Comparison of ENCODE assay signal across 14 cellular contexts in genomic region chr19:1284293-1284978, GRCh38. TPM values are rescaled to one million over a fixed set of nuclear protein-coding genes. Genes with fewer than 3 reads are reported as not detected.
DNase-seq lines count a peak whose midpoint lies in the region; ATAC-seq, FAIRE-seq and TF ChIP-seq lines count a peak whose summit lies in the region.
"Had no signal": no experiment of that assay in that cellular context is flagged by ENCODE, and none has a peak within 500 bp of the region (broad histone marks: within the 10 kb centered on the region; RNA-seq: fewer than 3 reads in every experiment).

No MANE protein-coding gene starts in this region.

- no peak overlapping the region for H3K18ac ChIP-seq in H9 (ENCODE audit: insufficient read length, low read depth, low read length)

- H3K4me2 ChIP-seq in H9 (ENCODE audit: insufficient read depth, insufficient read length, low read length) = no peak overlapping the region

- H3K9me3 Mint-ChIP-seq in H9 (no peaks in the 10 kb centered on the region), memory B cell (no peaks in the 10 kb centered on the region)
- no peaks in the 10 kb centered on the region for H3K9me3 Mint-ChIP-seq in activated T-helper 2 cell treated with anti-CD3 and anti-CD28 coated beads, Interferon-gamma antibody, Interleukin-2, Interleukin-4, amounts not matched to agents 10 μg/mL and 5 μg/mL and 100 μg/mL, durations not matched to agents 14 hours and 24 hours and 36 hours

- no peak overlapping the region for H3K9ac ChIP-seq in H9 (ENCODE audit: extremely low read depth, insufficient read length, low read length)

- H2BK12ac ChIP-seq in H9 (ENCODE audit: insufficient read length, low read depth, low read length) = no peak overlapping the region

- H3K27me3 ChIP-seq in H9 (ENCODE audit: insufficient read depth, low read length) = no peaks in the 10 kb centered on the region

- H2BK20ac ChIP-seq in H9 (ENCODE audit: low read depth, low read length, poor library complexity, severe bottlenecking) = no peak overlapping the region

- no CpG with 5 or more reads among the region's 20 CpGs for WGBS in H9 (ENCODE audit: extremely low coverage, insufficient read length, low lambda C conversion rate)

- no peak overlapping the region for H4K91ac ChIP-seq in H9 (ENCODE audit: insufficient read length, low read depth, low read length)

- no peak for TF ChIP-seq CTCF in C4-2B (conservative IDR thresholded peaks at IDR 0.05)
- no peak for TF ChIP-seq CTCF in H9 (conservative IDR thresholded peaks at IDR 0.05)

- no peak overlapping the region for H3K23ac ChIP-seq in H9 (ENCODE audit: insufficient read length, low read depth, low read length)

- H3K4me3 Mint-ChIP-seq in H9 (peak overlapping the region; percentile 62 to 80), memory B cell (peak overlapping the region; percentile 67)
- H3K4me3 Mint-ChIP-seq in activated T-helper 2 cell treated with anti-CD3 and anti-CD28 coated beads, Interferon-gamma antibody, Interleukin-2, Interleukin-4, amounts not matched to agents 10 μg/mL and 5 μg/mL and 100 μg/mL, durations not matched to agents 14 hours and 24 hours and 36 hours (ENCODE audit: low read depth) = peak overlapping the region; percentile 22

- no peak overlapping the region for H4K5ac ChIP-seq in H9 (ENCODE audit: insufficient read length, low read depth, low read length)

- H2BK15ac ChIP-seq in H9 (ENCODE audit: low read depth, low read length) = no peak overlapping the region

- H3K56ac ChIP-seq in H9 (ENCODE audit: insufficient read length, low read depth, low read length) = no peak overlapping the region

- no peak overlapping the region for H2BK5ac ChIP-seq in H9 (ENCODE audit: insufficient read length, low read length)

- peaks cover 15% of the 10 kb centered on the region for H3K27me3 Mint-ChIP-seq in H9 (ENCODE audit: low read depth)
- peaks cover 22% of the 10 kb centered on the region for H3K27me3 Mint-ChIP-seq in activated T-helper 2 cell treated with anti-CD3 and anti-CD28 coated beads, Interferon-gamma antibody, Interleukin-2, Interleukin-4, amounts not matched to agents 10 μg/mL and 5 μg/mL and 100 μg/mL, durations not matched to agents 14 hours and 24 hours and 36 hours (ENCODE audit: low read depth)
- H3K27me3 Mint-ChIP-seq in memory B cell = peaks cover 21% of the 10 kb centered on the region

- no peak overlapping the region for H2AFZ ChIP-seq in H9 (ENCODE audit: low read length)

- H2AK5ac ChIP-seq in H9 (ENCODE audit: insufficient read length, low read length) = no peak overlapping the region

- no peak overlapping the region for H3K27ac Mint-ChIP-seq in H9
- no peak overlapping the region for H3K27ac Mint-ChIP-seq in activated T-helper 2 cell treated with anti-CD3 and anti-CD28 coated beads, Interferon-gamma antibody, Interleukin-2, Interleukin-4, amounts not matched to agents 10 μg/mL and 5 μg/mL and 100 μg/mL, durations not matched to agents 14 hours and 24 hours and 36 hours
- no peak overlapping the region for H3K27ac Mint-ChIP-seq in memory B cell

- peaks cover 4% of the 10 kb centered on the region for H3K23me2 ChIP-seq in H9 (ENCODE audit: insufficient read length, low read depth, low read length, poor library complexity, severe bottlenecking)

- H4K8ac ChIP-seq in H9 (replicated peaks; ENCODE audit: insufficient read length, low read depth, low read length) = no peak overlapping the region

- H3T11ph ChIP-seq in H9 (ENCODE audit: low read length) = no peak overlapping the region

- H4K20me1 ChIP-seq in H9 (ENCODE audit: control insufficient read depth, insufficient read depth, insufficient read length) = no peaks in the 10 kb centered on the region

- intact Hi-C loops in activated T-helper 2 cell treated with anti-CD3 and anti-CD28 coated beads, Interferon-gamma antibody, Interleukin-2, Interleukin-4, amounts not matched to agents 10 μg/mL and 5 μg/mL and 100 μg/mL, durations not matched to agents 14 hours and 24 hours and 36 hours (cut with micrococcal nuclease) = loop anchor here (5.0 kb wide), 1 partner anchor 78 kb away; no protein-coding TSS in a partner anchor

- no peak overlapping the region; the same call in 1 of the 2 replicates for H3K14ac ChIP-seq in H9 (ENCODE audit: insufficient read depth, low read length)

- no peak for DNase-seq in H9
- no peak for DNase-seq in activated T-helper 2 cell treated with anti-CD3 and anti-CD28 coated beads, Interferon-gamma antibody, Interleukin-2, Interleukin-4, amounts not matched to agents 10 μg/mL and 5 μg/mL and 100 μg/mL, durations not matched to agents 14 hours and 24 hours and 36 hours (ENCODE audit: low spot score)
- DNase-seq in memory B cell (ENCODE audit: low spot score in 2 of 2) = peak in 1 of 2 donors; percentile 35
- no peak for DNase-seq in ecto neural progenitor cell (ENCODE audit: low spot score)
- no peak for DNase-seq in activated CD8-positive, alpha-beta memory T cell treated with anti-CD3 and anti-CD28 coated beads for 24 hours
- no peak for DNase-seq in effector CD8-positive, alpha-beta T cell (lab: John Stamatoyannopoulos, UW)
- no peak for DNase-seq in RCC 7860 (ENCODE audit: low spot score)
- DNase-seq: dermis blood vessel endothelial cell, foreskin keratinocyte, T-helper 9 cell had no signal

- ATAC-seq in memory B cell (ENCODE audit: low read depth) = no peak
- ATAC-seq: foreskin keratinocyte had no signal

- H3K9me3 ChIP-seq in H9 (ENCODE audit: control insufficient read depth, low read depth, low read length) = no peaks in the 10 kb centered on the region

- no peaks in the 10 kb centered on the region for H3K79me1 ChIP-seq in H9 (ENCODE audit: insufficient read depth, low read depth, low read length, poor library complexity, severe bottlenecking)

- FAIRE-seq in RCC 7860 (lab: Jason Lieb, UNC) = no peak
- FAIRE-seq: islet of Langerhans had no signal

- H3K36me3 Mint-ChIP-seq in H9 (ENCODE audit: insufficient read depth in 1 of 3, low read depth in 3 of 3) = peaks cover 0 to 10% (median 5%) of the 10 kb centered on the region in 3 experiments; a peak in 3 of 7 replicates
- peaks cover 11% of the 10 kb centered on the region for H3K36me3 Mint-ChIP-seq in activated T-helper 2 cell treated with anti-CD3 and anti-CD28 coated beads, Interferon-gamma antibody, Interleukin-2, Interleukin-4, amounts not matched to agents 10 μg/mL and 5 μg/mL and 100 μg/mL, durations not matched to agents 14 hours and 24 hours and 36 hours (ENCODE audit: low read depth)
- H3K36me3 Mint-ChIP-seq in memory B cell = peaks cover 9% of the 10 kb centered on the region

- no peak overlapping the region for H2BK120ac ChIP-seq in H9 (ENCODE audit: low read depth, low read length, poor library complexity, severe bottlenecking)

- H3K4ac ChIP-seq in H9 (ENCODE audit: low read depth, low read length) = no peak overlapping the region

- peaks cover 2% of the 10 kb centered on the region; the same call in 1 of the 2 replicates for H3K79me2 ChIP-seq in H9 (ENCODE audit: insufficient read depth, low read length)

- H3K4me1 Mint-ChIP-seq in H9 (peaks cover 10 to 24% of the 10 kb centered on the region in 2 experiments), memory B cell (peaks cover 11% of the 10 kb centered on the region)
- peaks cover 6% of the 10 kb centered on the region for H3K4me1 Mint-ChIP-seq in activated T-helper 2 cell treated with anti-CD3 and anti-CD28 coated beads, Interferon-gamma antibody, Interleukin-2, Interleukin-4, amounts not matched to agents 10 μg/mL and 5 μg/mL and 100 μg/mL, durations not matched to agents 14 hours and 24 hours and 36 hours (ENCODE audit: low read depth)

- peak overlapping the region; percentile 83 for H3K27ac ChIP-seq in C4-2B
- H3K27ac ChIP-seq in H9 (ENCODE audit: insufficient read length, low read depth, low read length) = no peak overlapping the region
- H3K27ac ChIP-seq: foreskin keratinocyte had no signal

- H3K4me1 ChIP-seq in H9 (ENCODE audit: insufficient read depth, low read length) = no peaks in the 10 kb centered on the region
- H3K4me1 ChIP-seq: foreskin keratinocyte had no signal

RNA-seq across cellular contexts. Expression of gene EFNA2, which starts 1.2 kb away (rescaled TPM):
- total RNA-seq in H9 (2021) = 14.3 TPM in 2 replicates
- not detected in 2 replicates for total RNA-seq in activated T-helper 2 cell treated with anti-CD3 and anti-CD28 coated beads, Interferon-gamma antibody, Interleukin-2, Interleukin-4, amounts not matched to agents 10 μg/mL and 5 μg/mL and 100 μg/mL, durations not matched to agents 14 hours and 24 hours and 36 hours
- total RNA-seq: activated CD8-positive, alpha-beta memory T cell treated with anti-CD3 and anti-CD28 coated beads for 36 hours; dermis blood vessel endothelial cell; foreskin keratinocyte; subcutaneous adipose tissue had no signal

RNA-seq across cellular contexts. Expression of gene FAM174C, which starts 9.1 kb away (rescaled TPM):
- 56.4 and 63.0 TPM in 2 replicates for total RNA-seq in H9 (2021)
- 91.7 and 99.4 TPM in 2 replicates for total RNA-seq in activated T-helper 2 cell treated with anti-CD3 and anti-CD28 coated beads, Interferon-gamma antibody, Interleukin-2, Interleukin-4, amounts not matched to agents 10 μg/mL and 5 μg/mL and 100 μg/mL, durations not matched to agents 14 hours and 24 hours and 36 hours

RNA-seq across cellular contexts. Expression of gene CIRBP, which starts 15.3 kb away (rescaled TPM):
- total RNA-seq in H9 (2021) = 249 and 263 TPM in 2 replicates
- total RNA-seq in activated T-helper 2 cell treated with anti-CD3 and anti-CD28 coated beads, Interferon-gamma antibody, Interleukin-2, Interleukin-4, amounts not matched to agents 10 μg/mL and 5 μg/mL and 100 μg/mL, durations not matched to agents 14 hours and 24 hours and 36 hours = 214 and 226 TPM in 2 replicates

RNA-seq across cellular contexts. Expression of gene MIDN, which starts 36.1 kb away (rescaled TPM):
- 286 and 300 TPM in 2 replicates for total RNA-seq in H9 (2021)
- total RNA-seq in activated T-helper 2 cell treated with anti-CD3 and anti-CD28 coated beads, Interferon-gamma antibody, Interleukin-2, Interleukin-4, amounts not matched to agents 10 μg/mL and 5 μg/mL and 100 μg/mL, durations not matched to agents 14 hours and 24 hours and 36 hours = 84.7 and 85.4 TPM in 2 replicates

RNA-seq across cellular contexts. Expression of gene ATP5F1D, which starts 42.9 kb away (rescaled TPM):
- total RNA-seq in H9 (2021) = 179 and 191 TPM in 2 replicates
- 233 and 240 TPM in 2 replicates for total RNA-seq in activated T-helper 2 cell treated with anti-CD3 and anti-CD28 coated beads, Interferon-gamma antibody, Interleukin-2, Interleukin-4, amounts not matched to agents 10 μg/mL and 5 μg/mL and 100 μg/mL, durations not matched to agents 14 hours and 24 hours and 36 hours

Comparison
In these comparisons a context has a peak if more than half of its experiments do, and no peak if none do; other contexts are left out.
1. RNA of gene EFNA2, which starts 1.2 kb away (total RNA-seq): 14.3 TPM in H9; not detected in activated T-helper 2 cell treated with anti-CD3 and anti-CD28 coated beads, Interferon-gamma antibody, Interleukin-2, Interleukin-4, amounts not matched to agents 10 μg/mL and 5 μg/mL and 100 μg/mL, durations not matched to agents 14 hours and 24 hours and 36 hours; every median in the first group is over 10 times any median in the second.
2. Peak in every context shown above with its lines, with median percentiles within 50 percentile points of each other: H3K4me3 Mint-ChIP-seq.